Comparison of ENCODE assay signal across 8 cellular contexts in genomic region chr3:149813367-149814281, GRCh38. TPM values are rescaled to one million over a fixed set of nuclear protein-coding genes. Genes with fewer than 3 reads are reported as not detected.
DNase-seq lines count a peak whose midpoint lies in the region; ATAC-seq and TF ChIP-seq lines count a peak whose summit lies in the region.

No MANE protein-coding gene starts in this region.

- peak overlapping the region; percentile 64 for H3K27ac ChIP-seq in IMR-90 (ENCODE audit: insufficient read depth, low read length)
- peak overlapping the region; percentile 89 for H3K27ac ChIP-seq in WERI-Rb-1
- H3K27ac ChIP-seq in mesodermal cell (ENCODE audit: low read depth, low read length, severe bottlenecking) = peak overlapping the region; percentile 85
- peak overlapping the region; percentile 99 to 100 (median 99) for H3K27ac ChIP-seq in thyroid gland

- peaks cover 32% of the 10 kb centered on the region for H3K4me1 Mint-ChIP-seq in endothelial cell (ENCODE audit: unreplicated experiment)

- no peaks in the 10 kb centered on the region for H3K9me3 Mint-ChIP-seq in endothelial cell (ENCODE audit: unreplicated experiment)

- POLR2A ChIA-PET in IMR-90 (lab: Charles Lee; ENCODE audit: unreplicated experiment) = no interaction called here

- H2AFZ ChIP-seq in IMR-90 (replicated peaks; ENCODE audit: low read length, poor library complexity) = peak overlapping the region; percentile 100

- H4K20me1 ChIP-seq in IMR-90 (ENCODE audit: insufficient read depth, low read length) = peaks cover 23% of the 10 kb centered on the region; the same call in 1 of the 2 replicates

- no peak for TF ChIP-seq POLR2A in IMR-90 (IDR thresholded peaks at IDR 0.05; ENCODE audit: low read depth, low read length)
- no peak for TF ChIP-seq POLR2A in thyroid gland (IDR thresholded peaks at IDR 0.05)

- H3K4ac ChIP-seq in IMR-90 (ENCODE audit: low read depth, low read length) = peak overlapping the region; percentile 54

- peak overlapping the region; percentile 84 for H3K27ac Mint-ChIP-seq in endothelial cell (ENCODE audit: unreplicated experiment)

- dilution Hi-C loops in IMR-90 (cut with HindIII; ENCODE audit: low sequenced_read_pairs, unreplicated experiment) = no loop called here

- no peak overlapping the region for H2BK120ac ChIP-seq in IMR-90 (ENCODE audit: low read depth, low read length)

- peak overlapping the region; percentile 69 for H3K23ac ChIP-seq in IMR-90 (ENCODE audit: low read depth, low read length)

- H3K9me3 ChIP-seq in IMR-90 (ENCODE audit: control insufficient read depth, insufficient read depth, low read length) = no peaks in the 10 kb centered on the region
- H3K9me3 ChIP-seq in WERI-Rb-1 (ENCODE audit: severe bottlenecking) = no peaks in the 10 kb centered on the region
- no peaks in the 10 kb centered on the region for H3K9me3 ChIP-seq in mesodermal cell (ENCODE audit: control insufficient read depth, low read length)
- no peaks in the 10 kb centered on the region for H3K9me3 ChIP-seq in thyroid gland

- H3K4me1 ChIP-seq in IMR-90 (ENCODE audit: control insufficient read depth, insufficient read depth, low read length) (no peaks in the 10 kb centered on the region), mesodermal cell (ENCODE audit: control insufficient read depth, insufficient read depth, low read length, poor library complexity, severe bottlenecking) (peaks cover 8% of the 10 kb centered on the region), thyroid gland (peaks cover 21 to 29% of the 10 kb centered on the region in 2 donors)

- no peak overlapping the region for H2BK20ac ChIP-seq in IMR-90 (ENCODE audit: low read depth, low read length)

- peak overlapping the region; percentile 94 for H3K4me3 Mint-ChIP-seq in endothelial cell (ENCODE audit: unreplicated experiment)

- intact Hi-C loops in IMR-90 (cut with micrococcal nuclease) (no loop called here), thyroid gland (cut with DNase I) (no loop called here)

- H2BK5ac ChIP-seq in IMR-90 (ENCODE audit: low read depth, low read length, poor library complexity, severe bottlenecking) = peak overlapping the region; percentile 61

- TF ChIP-seq RAD21 in IMR-90 (IDR thresholded peaks at IDR 0.05; ENCODE audit: low read length) = no peak

- H3K4me2 ChIP-seq in IMR-90 (ENCODE audit: low read depth, low read length) = peak overlapping the region; percentile 96

- H4K5ac ChIP-seq in IMR-90 (ENCODE audit: low read depth, low read length) = no peak overlapping the region

- peak overlapping the region; percentile 97 for H2AK9ac ChIP-seq in IMR-90 (replicated peaks; ENCODE audit: low read depth, low read length, poor library complexity)

- in situ Hi-C loops in IMR-90 (cut with MboI; ENCODE audit: low sequenced_read_pairs) = no loop called here

- H3K79me1 ChIP-seq in IMR-90 (ENCODE audit: low read depth in 1 of 2, low read length in 2 of 2) = peaks cover 2 to 51% of the 10 kb centered on the region in 2 experiments; a peak in 3 of 4 replicates

- H3K36me3 ChIP-seq in GM06990 (ENCODE audit: control insufficient read depth, insufficient read depth, low read length) (no peaks in the 10 kb centered on the region), IMR-90 (ENCODE audit: control insufficient read depth, insufficient read depth, low read length) (no peaks in the 10 kb centered on the region), WERI-Rb-1 (no peaks in the 10 kb centered on the region), mesodermal cell (ENCODE audit: control insufficient read depth, insufficient read depth, low read length) (no peaks in the 10 kb centered on the region), thyroid gland (no peaks in the 10 kb centered on the region)

- H3K9me1 ChIP-seq in IMR-90 (ENCODE audit: insufficient read depth, low read length) = no peaks in the 10 kb centered on the region

- H3K36me3 Mint-ChIP-seq in endothelial cell (ENCODE audit: low read depth, unreplicated experiment) = no peaks in the 10 kb centered on the region

- CTCF ChIA-PET in IMR-90 (lab: Yijun Ruan, JAX) = interaction anchor here (1.3 to 1.9 kb wide), 3 partner anchors 48 to 87 kb away, joined by 4 to 9 read pairs (median 4); no protein-coding TSS in a partner anchor

- H3K14ac ChIP-seq in IMR-90 (replicated peaks; ENCODE audit: low read depth, low read length) = peak overlapping the region; percentile 64

- peaks cover 3% of the 10 kb centered on the region for H3K27me3 Mint-ChIP-seq in endothelial cell (ENCODE audit: unreplicated experiment)

- peak overlapping the region; percentile 76 for H3K4me3 ChIP-seq in GM06990 (replicated peaks; ENCODE audit: low read depth, low read length)
- H3K4me3 ChIP-seq in IMR-90 (ENCODE audit: insufficient read depth, low read depth, low read length) = peak overlapping the region; percentile 69
- H3K4me3 ChIP-seq in WERI-Rb-1 (ENCODE audit: low read depth, low read length) = peak overlapping the region; percentile 89
- peak overlapping the region; percentile 77 for H3K4me3 ChIP-seq in mesodermal cell (ENCODE audit: extremely low read depth, insufficient read depth, low read length, poor library complexity, severe bottlenecking)
- H3K4me3 ChIP-seq in thyroid gland (replicated peaks in 1 of 3) = peak overlapping the region; percentile 50 to 64 (median 60)

- no peak overlapping the region for H4K91ac ChIP-seq in IMR-90 (ENCODE audit: insufficient read depth, low read depth, low read length)

- peak overlapping the region; percentile 20 for H2AK5ac ChIP-seq in IMR-90 (ENCODE audit: low read depth, low read length)

- H3K27me3 ChIP-seq in GM06990 (replicated peaks; ENCODE audit: control insufficient read depth, insufficient read depth, low read length) (no peaks in the 10 kb centered on the region), IMR-90 (ENCODE audit: control insufficient read depth, insufficient read depth, low read length) (no peaks in the 10 kb centered on the region), WERI-Rb-1 (ENCODE audit: insufficient read depth, low read depth, severe bottlenecking) (no peaks in the 10 kb centered on the region), thyroid gland (no peaks in the 10 kb centered on the region)

- H2BK15ac ChIP-seq in IMR-90 (ENCODE audit: low read depth, low read length) = no peak overlapping the region

- DNase-seq in GM06990 (ENCODE audit: extremely low read depth, insufficient read length) (peak; percentile 20), IMR-90 (peak; percentile 47), WERI-Rb-1 (peak; percentile 18), endothelial cell (ENCODE audit: low spot score) (peak; percentile 45), thyroid gland (peak; percentile 56 to 66)

- H3K56ac ChIP-seq in IMR-90 (ENCODE audit: extremely low read depth, insufficient read depth, low read length) = peak overlapping the region; percentile 41; the same call in 1 of the 2 replicates

- peak; percentile 23 for ATAC-seq in GM21717 (IDR thresholded peaks at IDR 0.05; ENCODE audit: unreplicated experiment)
- ATAC-seq in IMR-90 (ENCODE audit: low read depth) = peak; percentile 25
- no peak for ATAC-seq in HG03457 (IDR thresholded peaks at IDR 0.05; ENCODE audit: unreplicated experiment)

- BruUV-seq in IMR-90 (replicated peaks; lab: Mats Ljungman, UMichigan) = no TSS peak

- H3K18ac ChIP-seq in IMR-90 (ENCODE audit: low read depth, low read length) = no peak overlapping the region

- H3K9ac ChIP-seq in IMR-90 (ENCODE audit: low read depth, low read length) = peak overlapping the region; percentile 68

- H4K8ac ChIP-seq in IMR-90 (ENCODE audit: low read depth in 2 of 2, low read length in 2 of 2) = peak overlapping the region in 1 of 2 experiments; percentile 44; a peak in 2 of 4 replicates

- 1% methylated on average over 12 of the region's 29 CpGs; no CpG with 5 or more reads in 1 of the 2 experiments for WGBS in IMR-90 (ENCODE audit: extremely low coverage in 2 of 2, insufficient read length in 1 of 2), 2 experiments
- WGBS in mesodermal cell (ENCODE audit: insufficient coverage in 2 of 2), 2 experiments = 1% methylated on average over 16 to 26 of the region's 29 CpGs
- WGBS in thyroid gland, 2 donors = 0% methylated on average over 18 to 27 of the region's 29 CpGs

- TF ChIP-seq CTCF in GM06990 (IDR thresholded peaks at IDR 0.05; ENCODE audit: insufficient read depth, low read length, poor library complexity, severe bottlenecking) = no peak
- no peak for TF ChIP-seq CTCF in IMR-90 (conservative IDR thresholded peaks at IDR 0.05; ENCODE audit: low read depth, low read length)
- TF ChIP-seq CTCF in WERI-Rb-1 (IDR thresholded peaks at IDR 0.05; ENCODE audit: low read depth, low read length) = no peak
- TF ChIP-seq CTCF in endothelial cell (IDR thresholded peaks at IDR 0.05; ENCODE audit: unreplicated experiment) = no peak
- no peak for TF ChIP-seq CTCF in thyroid gland (IDR thresholded peaks at IDR 0.05)

TF ChIP-seq in IMR-90, 13 proteins besides CTCF, POLR2A, EP300 and RAD21:
- TF ChIP-seq NFE2L2 (IDR thresholded peaks at IDR 0.05; ENCODE audit: low read depth, low read length) (peak; percentile 37; the same call in 1 of the 2 replicates), CEBPB (IDR thresholded peaks at IDR 0.05; ENCODE audit: low read depth, low read length) (peak; percentile 56), USF2 (IDR thresholded peaks at IDR 0.05; ENCODE audit: low read depth, low read length) (no peak), MAZ (IDR thresholded peaks at IDR 0.05; ENCODE audit: borderline replicate concordance, low read depth, low read length) (0 out of 2 replicates have a peak, but pooled peaks have one; percentile 4)
TF ChIP-seq in IMR-90: peak in this region for 3.

RNA-seq across cellular contexts. Expression of gene RNF13, which starts 0.6 kb away (rescaled TPM):
- total RNA-seq in IMR-90 (2012; rRNA removed) (29.8 and 39.2 TPM in 2 replicates), endothelial cell (ENCODE audit: unreplicated experiment) (30.7 TPM), thyroid gland (100 to 1,000 TPM; 106 to 161 (median 127) TPM)
- 9.3 and 12.8 TPM in 2 replicates for polyA plus RNA-seq in IMR-90 (2012; rRNA removed)
- 3.6 and 7.2 TPM in 2 replicates for polyA plus RNA-seq in IMR-90 (2012; cell fraction: cytosol; rRNA removed)
- polyA plus RNA-seq in IMR-90 (2012; cell fraction: nucleus; rRNA removed; ENCODE audit: low replicate concordance) = 1.4 and 16.5 TPM in 2 replicates
- 31.0 TPM for polyA plus RNA-seq in mesodermal cell (2013, experiment 1 of 2)
- 33.5 TPM for polyA plus RNA-seq in mesodermal cell (2013, experiment 2 of 2)

RNA-seq across cellular contexts. Expression of gene ANKUB1, which starts 21.3 kb away (rescaled TPM):
- total RNA-seq in IMR-90 (2012; rRNA removed) (not detected in 2 replicates), endothelial cell (ENCODE audit: unreplicated experiment) (not detected), thyroid gland (not detected)
- not detected in 2 replicates for polyA plus RNA-seq in IMR-90 (2012; rRNA removed)
- polyA plus RNA-seq in IMR-90 (2012; cell fraction: cytosol; rRNA removed) = not detected in 2 replicates
- not detected in 2 replicates for polyA plus RNA-seq in IMR-90 (2012; cell fraction: nucleus; rRNA removed; ENCODE audit: low replicate concordance)
- not detected for polyA plus RNA-seq in mesodermal cell (2013, experiment 1 of 2)
- not detected for polyA plus RNA-seq in mesodermal cell (2013, experiment 2 of 2)
